17 cellular contexts compared by ENCODE assay signal in the genomic region with DNA sequence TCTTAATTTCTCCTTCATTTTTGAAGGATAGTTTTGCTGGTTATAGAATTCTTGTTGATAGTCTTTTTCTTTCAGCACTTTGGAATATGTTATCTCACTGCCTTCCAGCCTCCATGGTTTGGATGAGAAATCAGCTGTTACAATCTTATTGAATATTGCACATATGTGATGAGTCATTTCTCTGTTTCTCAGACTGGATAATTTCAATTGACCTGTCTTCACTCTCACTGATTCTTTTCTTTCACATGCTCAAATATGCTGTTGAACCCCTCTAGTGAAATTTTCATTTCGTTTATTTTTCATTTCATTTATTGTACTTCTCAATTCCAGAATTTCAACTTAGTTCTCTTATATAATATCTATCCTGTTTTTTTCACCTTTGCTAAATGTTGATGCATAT.
"Had no signal": no experiment of that assay in that cellular context is flagged by ENCODE, and none has a peak within 500 bp of the region (broad histone marks: within the 10 kb centered on the region; RNA-seq: fewer than 3 reads in every experiment).

No MANE protein-coding gene starts in this region.

- H3K4me3 ChIP-seq: dorsolateral prefrontal cortex, prostate gland, smooth muscle cell, suprapubic skin had no signal

- H3K27ac ChIP-seq: dorsolateral prefrontal cortex, prostate gland, suprapubic skin, WERI-Rb-1 had no signal

- H3K36me3 ChIP-seq: prostate gland had no signal

- ATAC-seq: esophagus mucosa; right cardiac atrium; stimulated activated naive CD8-positive, alpha-beta T cell treated with anti-CD3 and anti-CD28 coated beads, Interleukin-15, Interleukin-2, amounts not matched to agents 100 U/mL and 50 U/mL, for 24 hours had no signal

- H3K4me1 ChIP-seq: prostate gland, suprapubic skin had no signal

- DNase-seq: activated CD4-positive, alpha-beta memory T cell treated with anti-CD3 and anti-CD28 coated beads, Interleukin-2, amount 10 ng/mL, durations not matched to agents 7 days and 5 days; activated effector memory CD4-positive, alpha-beta T cell treated with anti-CD3 and anti-CD28 coated beads, Interleukin-2, amount 50 U/mL, for 16 hours; activated naive CD8-positive, alpha-beta T cell treated with anti-CD3 and anti-CD28 coated beads, Interleukin-2, amount 10 ng/mL, durations not matched to agents 7 days and 5 days; activated T-cell treated with anti-CD3 and anti-CD28 coated beads, Interleukin-2, amount 50 U/mL, for 24 hours; anterior cingulate cortex; dorsolateral prefrontal cortex; nephron progenitor cell; occipital lobe; right cardiac atrium; stimulated activated CD4-positive, alpha-beta T cell treated with anti-CD3 and anti-CD28 coated beads, Interleukin-4, amount 100 ng/mL, for 4 hours; stimulated activated naive CD8-positive, alpha-beta T cell treated with anti-CD3 and anti-CD28 coated beads, Interleukin-15, Interleukin-2, amounts not matched to agents 100 U/mL and 50 U/mL, for 24 hours; trophoblast cell; WERI-Rb-1 had no signal

- H3K4me2 ChIP-seq: smooth muscle cell had no signal

- H3K9me3 ChIP-seq: prostate gland had no signal

- H3K27me3 ChIP-seq: dorsolateral prefrontal cortex, suprapubic skin had no signal
